5 cellular contexts compared by ENCODE assay signal in genomic region chr2:120022505-120022904, GRCh38. TPM values are rescaled to one million over a fixed set of nuclear protein-coding genes. Genes with fewer than 3 reads are reported as not detected.
DNase-seq lines count a peak whose midpoint lies in the region; ATAC-seq, FAIRE-seq and TF ChIP-seq lines count a peak whose summit lies in the region.
"Not testable (repeated sequence)": the region's sequence is repeated elsewhere in the genome, so short reads cannot be mapped to it uniquely, and the experiment has no call there.

No MANE protein-coding gene starts in this region.

- H3K18ac ChIP-seq in IMR-90 (ENCODE audit: low read depth, low read length) = not testable (repeated sequence)

- intact Hi-C loops in IMR-90 (cut with micrococcal nuclease); K562 (cut with micrococcal nuclease); HepG2 (cut with micrococcal nuclease; ENCODE audit: unreplicated experiment): not testable (repeated sequence)

- H3K27me3 ChIP-seq in IMR-90 (ENCODE audit: control insufficient read depth, insufficient read depth, low read length); K562 (ENCODE audit: control insufficient read depth in 2 of 2, insufficient read depth in 2 of 2, low read length in 2 of 2); HepG2 (ENCODE audit: control insufficient read depth in 1 of 2, insufficient read depth in 2 of 2, low read length in 2 of 2): not testable (repeated sequence)

- not testable (repeated sequence) for TF ChIP-seq EP300 in A549 (IDR thresholded peaks at IDR 0.05); K562 (IDR thresholded peaks at IDR 0.05; ENCODE audit: low read length); HepG2 (IDR thresholded peaks at IDR 0.05; ENCODE audit: low read depth in 2 of 2, low read length in 2 of 2); HepG2 (CRISPR knock-in tag; IDR thresholded peaks at IDR 0.05; ENCODE audit: borderline replicate concordance)

- H3K4me1 ChIP-seq in A549; HEK293 (ENCODE audit: control insufficient read depth, insufficient read depth, low read length); IMR-90 (ENCODE audit: control insufficient read depth, insufficient read depth, low read length); K562 (replicated peaks in 1 of 2; ENCODE audit: control insufficient read depth in 2 of 2, insufficient read depth in 2 of 2, low read length in 2 of 2): not testable (repeated sequence)
- peaks cover 16% of the 10 kb centered on the region for H3K4me1 ChIP-seq in HepG2 (ENCODE audit: insufficient read depth, low read length)

- not testable (repeated sequence) for H3K9me1 ChIP-seq in IMR-90 (ENCODE audit: insufficient read depth, low read length); K562 (ENCODE audit: control insufficient read depth, insufficient read depth, low read length)

- not testable (repeated sequence) for H2BK20ac ChIP-seq in IMR-90 (ENCODE audit: low read depth, low read length)

- TF ChIP-seq POLR2A in A549 (IDR thresholded peaks at IDR 0.05; ENCODE audit: low read length); IMR-90 (IDR thresholded peaks at IDR 0.05; ENCODE audit: low read depth, low read length); K562 (conservative IDR thresholded peaks at IDR 0.05); HepG2 (IDR thresholded peaks at IDR 0.05; ENCODE audit: insufficient read depth in 1 of 2, low read depth in 2 of 2, low read length in 2 of 2): not testable (repeated sequence)

- not testable (repeated sequence) for H3K9ac ChIP-seq in IMR-90 (ENCODE audit: low read depth, low read length); K562 (ENCODE audit: insufficient read depth in 1 of 2, low read depth in 2 of 2, low read length in 2 of 2); HepG2 (ENCODE audit: insufficient read depth, low read depth, low read length)

- H2BK15ac ChIP-seq in IMR-90 (ENCODE audit: low read depth, low read length) = not testable (repeated sequence)

- H3K4me2 ChIP-seq in A549; IMR-90 (ENCODE audit: low read depth, low read length); K562 (ENCODE audit: insufficient read depth, low read length); HepG2 (ENCODE audit: low read depth, low read length): not testable (repeated sequence)

- CTCF ChIA-PET in A549 (lab: Yijun Ruan, JAX) = interaction anchor here (0.7 to 1.2 kb wide), 2 partner anchors 101 to 152 kb away, joined by 3 read pairs; no protein-coding TSS in a partner anchor
- CTCF ChIA-PET in HEK293 (lab: Yijun Ruan, JAX); IMR-90 (lab: Yijun Ruan, JAX); K562 (lab: Yijun Ruan, JAX; ENCODE audit: low intra/inter-chr PET ratio); HepG2 (lab: Yijun Ruan, JAX; ENCODE audit: low intra/inter-chr PET ratio, low total read pairs): not testable (repeated sequence)

- not testable (repeated sequence) for H4K91ac ChIP-seq in IMR-90 (ENCODE audit: insufficient read depth, low read depth, low read length)

- H3K9me3 ChIP-seq in A549; HEK293 (ENCODE audit: control insufficient read depth, insufficient read depth, low read depth, low read length); IMR-90 (ENCODE audit: control insufficient read depth, insufficient read depth, low read length); K562 (replicated peaks; ENCODE audit: control insufficient read depth, insufficient read depth, low read depth, low read length); HepG2 (ENCODE audit: low read length): not testable (repeated sequence)

- H2AK5ac ChIP-seq in IMR-90 (ENCODE audit: low read depth, low read length) = not testable (repeated sequence)

- not testable (repeated sequence) for FAIRE-seq in A549 (lab: Jason Lieb, UNC); K562 (lab: Jason Lieb, UNC); HepG2 (lab: Jason Lieb, UNC)

- H3K4me3 ChIP-seq in A549; HEK293 (ENCODE audit: low read depth, low read length); IMR-90 (ENCODE audit: insufficient read depth, low read depth, low read length); K562; HepG2 (replicated peaks in 1 of 3; ENCODE audit: insufficient read depth in 1 of 3, low read depth in 2 of 3, low read length in 3 of 3): not testable (repeated sequence)

- dilution Hi-C loops in IMR-90 (cut with HindIII; ENCODE audit: low sequenced_read_pairs, unreplicated experiment) = not testable (repeated sequence)

- not testable (repeated sequence) for H2BK120ac ChIP-seq in IMR-90 (ENCODE audit: low read depth, low read length)

- peaks cover 11 to 16% of the 10 kb centered on the region in 2 experiments for H3K79me1 ChIP-seq in IMR-90 (ENCODE audit: low read depth in 1 of 2, low read length in 2 of 2)

- 86% methylated on average over 1 of the region's 1 CpG for WGBS in A549 (ENCODE audit: missing lambda C conversion rate)
- WGBS in IMR-90 (ENCODE audit: extremely low coverage in 2 of 2, insufficient read length in 1 of 2), 2 experiments = no CpG with 5 or more reads among the region's 1 CpG
- WGBS in K562 (ENCODE audit: insufficient coverage, low coverage, missing lambda C conversion rate) = 62% methylated on average over 1 of the region's 1 CpG
- 92% methylated on average over 1 of the region's 1 CpG for WGBS in HepG2 (ENCODE audit: low lambda C conversion rate)

- H2AK9ac ChIP-seq in IMR-90 (replicated peaks; ENCODE audit: low read depth, low read length, poor library complexity) = not testable (repeated sequence)

- H2AFZ ChIP-seq in IMR-90 (replicated peaks; ENCODE audit: low read length, poor library complexity); K562 (ENCODE audit: low read depth, low read length); HepG2 (ENCODE audit: low read length): not testable (repeated sequence)

- not testable (repeated sequence) for H2BK5ac ChIP-seq in IMR-90 (ENCODE audit: low read depth, low read length, poor library complexity, severe bottlenecking)

- H3K27ac ChIP-seq in A549; HEK293 (ENCODE audit: extremely low read depth, low read depth, low read length); IMR-90 (ENCODE audit: insufficient read depth, low read length); K562 (ENCODE audit: extremely low read depth, low read depth, low read length); HepG2 (ENCODE audit: extremely low read length, insufficient read depth, low read length): not testable (repeated sequence)

- not testable (repeated sequence) for DNase-seq in A549 (ENCODE audit: low read depth in 1 of 2, low spot score in 1 of 2); IMR-90; K562 (ENCODE audit: extremely low read depth in 1 of 4, low spot score in 3 of 4); HepG2 (ENCODE audit: low spot score)

- not testable (repeated sequence) for H4K20me1 ChIP-seq in IMR-90 (ENCODE audit: insufficient read depth, low read length); K562 (replicated peaks; ENCODE audit: control insufficient read depth, insufficient read depth, low read length)
- H4K20me1 ChIP-seq in HepG2 (ENCODE audit: insufficient read depth, low read length) = peaks cover 18% of the 10 kb centered on the region; the same call in 1 of the 2 replicates

- POLR2A ChIA-PET in A549 (lab: Yijun Ruan, JAX); HEK293 (lab: Yijun Ruan, JAX); IMR-90 (lab: Charles Lee; ENCODE audit: unreplicated experiment); K562 (lab: Yijun Ruan, JAX): not testable (repeated sequence)
- POLR2A ChIA-PET in HepG2 (lab: Yijun Ruan, JAX) = interaction anchor here (0.6 kb wide), 1 partner anchor 40 kb away, joined by 3 read pairs; no protein-coding TSS in a partner anchor

- H3K79me2 ChIP-seq in K562 (ENCODE audit: control insufficient read depth, insufficient read depth, low read length) = not testable (repeated sequence)
- peaks cover 93% of the 10 kb centered on the region for H3K79me2 ChIP-seq in HepG2 (ENCODE audit: insufficient read depth, low read length)

- not testable (repeated sequence) for H3K56ac ChIP-seq in IMR-90 (ENCODE audit: extremely low read depth, insufficient read depth, low read length)

- H4K5ac ChIP-seq in IMR-90 (ENCODE audit: low read depth, low read length) = not testable (repeated sequence)

- H3K23ac ChIP-seq in IMR-90 (ENCODE audit: low read depth, low read length) = not testable (repeated sequence)

- H3K36me3 ChIP-seq in HEK293 (ENCODE audit: control insufficient read depth in 2 of 2, insufficient read depth in 1 of 2, low read length in 2 of 2); IMR-90 (ENCODE audit: control insufficient read depth, insufficient read depth, low read length); K562 (ENCODE audit: control insufficient read depth, insufficient read depth, low read length): not testable (repeated sequence)
- H3K36me3 ChIP-seq in HepG2 (replicated peaks in 1 of 2; ENCODE audit: control insufficient read depth in 1 of 2, insufficient read depth in 2 of 2, low read length in 2 of 2) = peaks cover 0 to 14% of the 10 kb centered on the region in 2 experiments; a peak in 2 of 5 replicates

- TF ChIP-seq CTCF in A549 (IDR thresholded peaks at IDR 0.05); HEK293 (tag by site-specific recombination; IDR thresholded peaks at IDR 0.05); IMR-90 (conservative IDR thresholded peaks at IDR 0.05; ENCODE audit: low read depth, low read length); K562 (IDR thresholded peaks at IDR 0.05 in 2 of 3, conservative IDR thresholded peaks at IDR 0.05 in 1 of 3; ENCODE audit: insufficient read depth in 2 of 3, low read depth in 1 of 3, low read length in 3 of 3); HepG2 (CRISPR knock-in tag; IDR thresholded peaks at IDR 0.05): not testable (repeated sequence)

- H3K4ac ChIP-seq in IMR-90 (ENCODE audit: low read depth, low read length) = not testable (repeated sequence)

- in situ Hi-C loops in IMR-90 (cut with MboI; ENCODE audit: low sequenced_read_pairs); K562 (cut with MboI); HepG2 (cut with HindIII; ENCODE audit: extremely low pct_ligation_motif_present, low pct_unique_long_range_greater_than_20kb): not testable (repeated sequence)

- H4K8ac ChIP-seq in IMR-90 (ENCODE audit: low read depth in 2 of 2, low read length in 2 of 2) = not testable (repeated sequence)

- not testable (repeated sequence) for ATAC-seq in A549; IMR-90 (ENCODE audit: low read depth); K562; HepG2

- not testable (repeated sequence) for BruUV-seq in IMR-90 (replicated peaks; lab: Mats Ljungman, UMichigan); K562 (replicated peaks; lab: Mats Ljungman, UMichigan); HepG2 (replicated peaks; lab: Mats Ljungman, UMichigan)

- TF ChIP-seq RAD21 in A549 (conservative IDR thresholded peaks at IDR 0.05 in 1 of 2, IDR thresholded peaks at IDR 0.05 in 1 of 2); IMR-90 (IDR thresholded peaks at IDR 0.05; ENCODE audit: low read length); K562 (CRISPR knock-in tag; conservative IDR thresholded peaks at IDR 0.05 in 1 of 2, IDR thresholded peaks at IDR 0.05 in 1 of 2); HepG2 (CRISPR knock-in tag; IDR thresholded peaks at IDR 0.05): not testable (repeated sequence)

- H3K14ac ChIP-seq in IMR-90 (replicated peaks; ENCODE audit: low read depth, low read length) = not testable (repeated sequence)

RNA-seq across cellular contexts. Expression of gene EPB41L5, which starts 9.6 kb away (rescaled TPM):
- 30.9 and 33.0 TPM in 2 replicates for polyA plus RNA-seq in A549 (2011; rRNA removed)
- polyA plus RNA-seq in A549 (2012; cell fraction: cytosol; rRNA removed) = 4.9 and 5.3 TPM in 2 replicates
- polyA plus RNA-seq in A549 (2012; cell fraction: nucleus; rRNA removed) = 4.6 and 7.5 TPM in 2 replicates
- 5.3 to 7.6 TPM (median 5.8 TPM) in 3 replicates for polyA plus RNA-seq in A549 (2017; fragmentation: RNase III; extraction: RNeasy Plus Mini Kit Qiagen cat#74134 plus additional on column Dnase treatment)
- polyA minus RNA-seq in A549 (2011; rRNA and poly(A)+ RNA removed) = 26.8 and 27.2 TPM in 2 replicates
- 10.6 and 11.4 TPM in 2 replicates for total RNA-seq in IMR-90 (2012; rRNA removed)
- polyA plus RNA-seq in IMR-90 (2012; rRNA removed) = 5.0 and 5.1 TPM in 2 replicates
- 1.9 TPM in 2 replicates for polyA plus RNA-seq in IMR-90 (2012; cell fraction: cytosol; rRNA removed)
- polyA plus RNA-seq in IMR-90 (2012; cell fraction: nucleus; rRNA removed; ENCODE audit: low replicate concordance) = 2.5 and 10.6 TPM in 2 replicates
- 14.3 and 43.5 TPM in 2 replicates for total RNA-seq in K562 (2011; cell fraction: chromatin; rRNA removed; ENCODE audit: low replicate concordance)
- 7.2 and 8.8 TPM in 2 replicates for total RNA-seq in K562 (2011; cell fraction: nucleolus; rRNA removed)
- 18.9 and 25.1 TPM in 2 replicates for total RNA-seq in K562 (2011; cell fraction: nucleoplasm; rRNA removed)
- 4.8 and 5.4 TPM in 2 replicates for total RNA-seq in K562 (2014; rRNA removed)
- 11.5 and 14.4 TPM in 2 replicates for total RNA-seq in K562 (2014; rRNA removed; fragmentation: Illumina TruSeq; extraction: Trizol)
- 9.4 TPM in 2 replicates for total RNA-seq in K562 (2015; rRNA removed; fragmentation: Illumina TruSeq; extraction: Trizol)
- 8.7 and 9.3 TPM in 2 replicates for total RNA-seq in K562 (2021)
- polyA plus RNA-seq in K562 (2011; rRNA removed) = 10.7 and 14.1 TPM in 2 replicates
- polyA plus RNA-seq in K562 (2011; cell fraction: cytosol; rRNA removed) = 4.1 and 5.4 TPM in 2 replicates
- polyA plus RNA-seq in K562 (2011; cell fraction: nucleus; rRNA removed) = 9.1 and 14.7 TPM in 2 replicates
- polyA plus RNA-seq in K562 (2012) = 5.4 and 6.8 TPM in 2 replicates
- polyA plus RNA-seq in K562 (2014; fragmentation: Illumina TruSeq; extraction: Trizol) = 7.6 and 8.2 TPM in 2 replicates
- polyA plus RNA-seq in K562 (2014; fragmentation: Nextera tagmentation; extraction: Ambion mirVana) = 1 to 10 TPM; 2.3 to 3.0 TPM
- 6.0 and 6.3 TPM in 2 replicates for polyA plus RNA-seq in K562 (2014; rRNA removed)
- 29.8 and 36.4 TPM in 2 replicates for polyA minus RNA-seq in K562 (2011; rRNA and poly(A)+ RNA removed)
- 9.3 and 10.0 TPM in 2 replicates for polyA minus RNA-seq in K562 (2011; cell fraction: cytosol; rRNA and poly(A)+ RNA removed)
- 18.3 and 35.3 TPM in 2 replicates for polyA minus RNA-seq in K562 (2011; cell fraction: nucleus; rRNA and poly(A)+ RNA removed)
- total RNA-seq in HepG2 (2016; rRNA removed; fragmentation: Illumina TruSeq; extraction: Trizol) = 47.5 and 64.6 TPM in 2 replicates
- 99.6 and 115 TPM in 2 replicates for total RNA-seq in HepG2 (2016; cell fraction: cytosol; rRNA removed; fragmentation: Illumina TruSeq; extraction: Trizol; ENCODE audit: low read depth)
- 44.8 and 61.7 TPM in 2 replicates for total RNA-seq in HepG2 (2016; cell fraction: insoluble cytoplasmic fraction; rRNA removed; fragmentation: Illumina TruSeq; extraction: Trizol)
- 54.2 and 59.7 TPM in 2 replicates for total RNA-seq in HepG2 (2016; cell fraction: membrane; rRNA removed; fragmentation: Illumina TruSeq; extraction: Trizol)
- 92.1 and 96.5 TPM in 2 replicates for total RNA-seq in HepG2 (2016; cell fraction: nucleus; rRNA removed; fragmentation: Illumina TruSeq; extraction: Trizol)
- 33.6 and 40.5 TPM in 2 replicates for polyA plus RNA-seq in HepG2 (2011; rRNA removed)
- 18.0 and 25.9 TPM in 2 replicates for polyA plus RNA-seq in HepG2 (2011; cell fraction: cytosol; rRNA removed)
- 52.7 and 57.0 TPM in 2 replicates for polyA plus RNA-seq in HepG2 (2011; cell fraction: nucleus; rRNA removed)
- polyA plus RNA-seq in HepG2 (2012) = 27.8 and 36.9 TPM in 2 replicates
- polyA plus RNA-seq in HepG2 (2016; cell fraction: cytosol; fragmentation: Illumina TruSeq; extraction: Trizol; ENCODE audit: low read depth) = 2.2 and 2.3 TPM in 2 replicates
- 42.1 and 46.5 TPM in 2 replicates for polyA plus RNA-seq in HepG2 (2016; cell fraction: insoluble cytoplasmic fraction; fragmentation: Illumina TruSeq; extraction: Trizol; ENCODE audit: low read depth)
- 6.1 and 6.6 TPM in 2 replicates for polyA plus RNA-seq in HepG2 (2016; cell fraction: membrane; fragmentation: Illumina TruSeq; extraction: Trizol; ENCODE audit: low read depth)
- polyA plus RNA-seq in HepG2 (2016; cell fraction: nucleus; fragmentation: Illumina TruSeq; extraction: Trizol; ENCODE audit: insufficient read depth, low read depth) = 58.6 and 59.7 TPM in 2 replicates
- polyA minus RNA-seq in HepG2 (2011; rRNA and poly(A)+ RNA removed; ENCODE audit: low replicate concordance) = 1.2 and 68.6 TPM in 2 replicates
- 53.8 and 54.3 TPM in 2 replicates for polyA minus RNA-seq in HepG2 (2011; cell fraction: cytosol; rRNA and poly(A)+ RNA removed)
- 328 and 391 TPM in 2 replicates for polyA minus RNA-seq in HepG2 (2011; cell fraction: nucleus; rRNA and poly(A)+ RNA removed)
